In the genomic region with DNA sequence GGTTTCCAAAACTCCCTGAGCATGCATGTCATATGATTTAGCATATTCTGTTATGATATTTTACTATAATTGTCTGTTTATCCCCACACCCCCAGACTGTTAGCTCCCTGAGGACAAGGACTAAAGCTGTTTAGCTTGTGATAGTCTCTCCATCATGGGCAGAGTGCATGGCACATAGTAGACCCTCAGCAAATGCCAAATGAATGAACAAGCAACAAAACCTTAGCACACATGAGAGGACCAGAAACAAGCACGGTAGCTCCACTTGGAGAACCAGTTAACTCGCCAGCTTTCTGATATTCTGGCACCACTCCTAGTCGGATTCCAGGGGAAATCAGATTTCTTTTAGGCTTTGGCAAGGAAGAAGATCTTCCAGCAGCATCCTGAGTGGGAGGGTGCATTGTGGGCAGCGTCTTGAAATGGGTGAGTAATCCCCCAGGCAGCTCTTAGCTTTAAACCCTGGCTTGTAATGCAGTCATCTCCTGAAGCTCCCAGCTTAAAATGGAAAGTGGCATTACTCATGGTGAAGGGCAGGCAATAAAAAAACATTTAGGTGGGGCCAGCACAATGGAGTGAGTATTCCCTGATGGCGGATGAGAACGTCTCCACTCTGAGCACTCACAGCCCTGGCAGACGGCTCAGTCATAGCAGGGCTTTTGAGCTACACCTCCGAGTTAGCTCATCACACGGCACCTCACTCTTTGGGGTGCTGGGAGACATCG, we compare ENCODE assay signal across 1 cellular context.
A peak's percentile ranks its signal among the peaks of the same experiment; 100 is the strongest.
TF ChIP-seq lines count a peak whose summit lies in the region.

No MANE protein-coding gene starts in this region.

TF ChIP-seq in HEK293, 187 proteins besides CTCF, POLR2A, EP300 and RAD21 (continued from another document):
- TF ChIP-seq PRDM10 (tag by site-specific recombination; IDR thresholded peaks at IDR 0.05) (peak; percentile 62), ZNF514 (tag by site-specific recombination; IDR thresholded peaks at IDR 0.05) (no peak), YY2 (tag by site-specific recombination; IDR thresholded peaks at IDR 0.05) (peak; percentile 52; the same call in 1 of the 2 replicates)
- TF ChIP-seq, protein P1, sequence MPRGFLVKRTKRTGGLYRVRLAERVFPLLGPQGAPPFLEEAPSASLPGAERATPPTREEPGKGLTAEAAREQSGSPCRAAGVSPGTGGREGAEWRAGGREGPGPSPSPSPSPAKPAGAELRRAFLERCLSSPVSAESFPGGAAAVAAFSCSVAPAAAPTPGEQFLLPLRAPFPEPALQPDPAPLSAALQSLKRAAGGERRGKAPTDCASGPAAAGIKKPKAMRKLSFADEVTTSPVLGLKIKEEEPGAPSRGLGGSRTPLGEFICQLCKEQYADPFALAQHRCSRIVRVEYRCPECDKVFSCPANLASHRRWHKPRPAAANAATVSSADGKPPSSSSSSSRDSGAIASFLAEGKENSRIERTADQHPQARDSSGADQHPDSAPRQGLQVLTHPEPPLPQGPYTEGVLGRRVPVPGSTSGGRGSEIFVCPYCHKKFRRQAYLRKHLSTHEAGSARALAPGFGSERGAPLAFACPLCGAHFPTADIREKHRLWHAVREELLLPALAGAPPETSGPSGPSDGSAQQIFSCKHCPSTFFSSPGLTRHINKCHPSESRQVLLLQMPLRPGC (tag by site-specific recombination; IDR thresholded peaks at IDR 0.05) = peak; percentile 67; the same call in 1 of the 2 replicates
- TF ChIP-seq, protein P2, sequence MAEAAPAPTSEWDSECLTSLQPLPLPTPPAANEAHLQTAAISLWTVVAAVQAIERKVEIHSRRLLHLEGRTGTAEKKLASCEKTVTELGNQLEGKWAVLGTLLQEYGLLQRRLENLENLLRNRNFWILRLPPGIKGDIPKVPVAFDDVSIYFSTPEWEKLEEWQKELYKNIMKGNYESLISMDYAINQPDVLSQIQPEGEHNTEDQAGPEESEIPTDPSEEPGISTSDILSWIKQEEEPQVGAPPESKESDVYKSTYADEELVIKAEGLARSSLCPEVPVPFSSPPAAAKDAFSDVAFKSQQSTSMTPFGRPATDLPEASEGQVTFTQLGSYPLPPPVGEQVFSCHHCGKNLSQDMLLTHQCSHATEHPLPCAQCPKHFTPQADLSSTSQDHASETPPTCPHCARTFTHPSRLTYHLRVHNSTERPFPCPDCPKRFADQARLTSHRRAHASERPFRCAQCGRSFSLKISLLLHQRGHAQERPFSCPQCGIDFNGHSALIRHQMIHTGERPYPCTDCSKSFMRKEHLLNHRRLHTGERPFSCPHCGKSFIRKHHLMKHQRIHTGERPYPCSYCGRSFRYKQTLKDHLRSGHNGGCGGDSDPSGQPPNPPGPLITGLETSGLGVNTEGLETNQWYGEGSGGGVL (tag by site-specific recombination; IDR thresholded peaks at IDR 0.05) = no peak
